In the genomic region with DNA sequence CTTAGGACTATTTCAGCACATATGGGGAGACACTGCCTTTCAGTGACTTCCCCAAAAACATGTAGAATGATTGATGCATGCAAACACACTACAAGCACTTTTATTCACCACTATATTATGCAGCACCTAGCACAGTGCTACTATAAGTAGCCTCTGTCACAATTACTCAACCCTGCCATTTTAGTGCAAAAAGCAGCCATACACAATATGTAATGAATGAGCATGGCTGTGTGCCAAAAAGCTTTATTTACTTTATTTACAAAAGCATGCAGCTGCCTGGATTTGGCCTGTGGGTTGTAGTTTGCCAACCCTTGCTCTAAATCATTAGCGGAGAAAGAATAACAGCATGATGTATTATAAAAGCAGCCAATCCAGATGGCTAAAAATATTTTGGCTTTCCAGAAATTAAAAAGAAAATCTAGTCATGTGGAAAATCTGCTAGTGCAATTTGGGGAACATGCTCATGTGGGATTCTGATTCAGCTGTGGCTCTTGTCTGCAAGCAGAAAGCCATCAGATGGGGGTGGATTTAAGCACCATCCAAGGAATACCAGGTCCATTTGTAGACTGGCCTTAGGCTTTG, we compare ENCODE assay signal across 14 cellular contexts.
DNase-seq lines count a peak whose midpoint lies in the region; TF ChIP-seq lines count a peak whose summit lies in the region.
"Had no signal": no experiment of that assay in that cellular context is flagged by ENCODE, and none has a peak within 500 bp of the region (broad histone marks: within the 10 kb centered on the region; RNA-seq: fewer than 3 reads in every experiment).

No MANE protein-coding gene starts in this region.

- H3K9me3 ChIP-seq in HEK293 (ENCODE audit: control insufficient read depth, insufficient read depth, low read depth, low read length) (no peaks in the 10 kb centered on the region), HAP-1 (no peaks in the 10 kb centered on the region)
- H3K9me3 ChIP-seq: mucosa of descending colon had no signal

- POLR2A ChIA-PET in HEK293 (lab: Yijun Ruan, JAX) (no interaction called here), HEK293T (lab: Yijun Ruan, JAX) (no interaction called here)

- no peaks in the 10 kb centered on the region for H3K27me3 ChIP-seq in HAP-1 (ENCODE audit: low read depth)

- in situ Hi-C loops in HAP-1 (cut with MboI; ENCODE audit: low sequenced_read_pairs): no loop called here

- peak; percentile 98 for DNase-seq in NCI-H1694 (lab: John Stamatoyannopoulos, UW)
- peak; percentile 88 for DNase-seq in NCI-H748 treated with DMSO at 0.1 percent for 48 hours (lab: John Stamatoyannopoulos, UW)
- peak; percentile 38 for DNase-seq in fibroblast of peridontal ligament (ENCODE audit: extremely low read depth)
- DNase-seq in HAP-1 (ENCODE audit: low spot score in 2 of 2): no peak
- DNase-seq in HEK293T (ENCODE audit: extremely low spot score): no peak
- DNase-seq in hepatic stellate cell (ENCODE audit: low spot score): no peak
- DNase-seq: activated CD4-positive, alpha-beta T cell treated with anti-CD3 and anti-CD28 coated beads for 36 hours; activated gamma-delta T cell; caudate nucleus; mucosa of descending colon; NCI-H524; stimulated activated CD4-positive, alpha-beta T cell treated with anti-CD3 and anti-CD28 coated beads, Interleukin-4, amount 100 ng/mL, for 24 hours; SW 1271 had no signal

- peaks cover 6% of the 10 kb centered on the region; the same call in 1 of the 2 replicates for H3K4me1 ChIP-seq in HEK293 (ENCODE audit: control insufficient read depth, insufficient read depth, low read length)
- H3K4me1 ChIP-seq in HAP-1: no peaks in the 10 kb centered on the region

- TF ChIP-seq CTCF in HEK293 (tag by site-specific recombination; IDR thresholded peaks at IDR 0.05): no peak

- H3K27ac ChIP-seq in HEK293 (ENCODE audit: extremely low read depth, low read depth, low read length): no peak overlapping the region

- H3K36me3 ChIP-seq in HEK293 (ENCODE audit: control insufficient read depth in 2 of 2, insufficient read depth in 1 of 2, low read length in 2 of 2) (no peaks in the 10 kb centered on the region), HAP-1 (replicated peaks) (no peaks in the 10 kb centered on the region)

- H3K4me3 ChIP-seq in HEK293 (ENCODE audit: low read depth, low read length): no peak overlapping the region
- no peak overlapping the region for H3K4me3 ChIP-seq in HAP-1
- H3K4me3 ChIP-seq: mucosa of descending colon had no signal

- CTCF ChIA-PET in HEK293 (lab: Yijun Ruan, JAX) (no interaction called here), HEK293T (lab: Yijun Ruan, JAX) (no interaction called here)

TF ChIP-seq in HEK293, 187 proteins besides CTCF, POLR2A, EP300 and RAD21 (continues in another document):
- TF ChIP-seq ZNF777 (tag by site-specific recombination; IDR thresholded peaks at IDR 0.05; ENCODE audit: borderline replicate concordance): no peak
- 0 out of 2 replicates have a peak, but pooled peaks have one; percentile 36 for TF ChIP-seq ZNF184 (tag by site-specific recombination; IDR thresholded peaks at IDR 0.05)
- no peak for TF ChIP-seq ZNF660 (tag by site-specific recombination; IDR thresholded peaks at IDR 0.05)
- TF ChIP-seq ZNF544 (tag by site-specific recombination; IDR thresholded peaks at IDR 0.05): 0 out of 2 replicates have a peak, but pooled peaks have one; percentile 13
- TF ChIP-seq ZNF133 (tag by site-specific recombination; IDR thresholded peaks at IDR 0.05): no peak
- TF ChIP-seq, protein P1, sequence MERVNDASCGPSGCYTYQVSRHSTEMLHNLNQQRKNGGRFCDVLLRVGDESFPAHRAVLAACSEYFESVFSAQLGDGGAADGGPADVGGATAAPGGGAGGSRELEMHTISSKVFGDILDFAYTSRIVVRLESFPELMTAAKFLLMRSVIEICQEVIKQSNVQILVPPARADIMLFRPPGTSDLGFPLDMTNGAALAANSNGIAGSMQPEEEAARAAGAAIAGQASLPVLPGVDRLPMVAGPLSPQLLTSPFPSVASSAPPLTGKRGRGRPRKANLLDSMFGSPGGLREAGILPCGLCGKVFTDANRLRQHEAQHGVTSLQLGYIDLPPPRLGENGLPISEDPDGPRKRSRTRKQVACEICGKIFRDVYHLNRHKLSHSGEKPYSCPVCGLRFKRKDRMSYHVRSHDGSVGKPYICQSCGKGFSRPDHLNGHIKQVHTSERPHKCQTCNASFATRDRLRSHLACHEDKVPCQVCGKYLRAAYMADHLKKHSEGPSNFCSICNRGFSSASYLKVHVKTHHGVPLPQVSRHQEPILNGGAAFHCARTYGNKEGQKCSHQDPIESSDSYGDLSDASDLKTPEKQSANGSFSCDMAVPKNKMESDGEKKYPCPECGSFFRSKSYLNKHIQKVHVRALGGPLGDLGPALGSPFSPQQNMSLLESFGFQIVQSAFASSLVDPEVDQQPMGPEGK (tag by site-specific recombination; IDR thresholded peaks at IDR 0.05): no peak
- TF ChIP-seq OSR2 (tag by site-specific recombination; IDR thresholded peaks at IDR 0.05): peak; percentile 77
- no peak for TF ChIP-seq ZNF791 (tag by site-specific recombination; IDR thresholded peaks at IDR 0.05)
- TF ChIP-seq YY2 (tag by site-specific recombination; IDR thresholded peaks at IDR 0.05): peak; percentile 43; the same call in 1 of the 2 replicates
- TF ChIP-seq ZBTB20 (tag by site-specific recombination; IDR thresholded peaks at IDR 0.05): 0 out of 2 replicates have a peak, but pooled peaks have one; percentile 12
- 0 out of 2 replicates have a peak, but pooled peaks have one; percentile 32 for TF ChIP-seq FEZF1 (tag by site-specific recombination; IDR thresholded peaks at IDR 0.05)
- TF ChIP-seq ZNF621 (tag by site-specific recombination; IDR thresholded peaks at IDR 0.05): no peak
- no peak for TF ChIP-seq RBAK (tag by site-specific recombination; IDR thresholded peaks at IDR 0.05)

TF ChIP-seq in HEK293T, 16 proteins besides CTCF, POLR2A, EP300 and RAD21:
- TF ChIP-seq, protein P2, sequence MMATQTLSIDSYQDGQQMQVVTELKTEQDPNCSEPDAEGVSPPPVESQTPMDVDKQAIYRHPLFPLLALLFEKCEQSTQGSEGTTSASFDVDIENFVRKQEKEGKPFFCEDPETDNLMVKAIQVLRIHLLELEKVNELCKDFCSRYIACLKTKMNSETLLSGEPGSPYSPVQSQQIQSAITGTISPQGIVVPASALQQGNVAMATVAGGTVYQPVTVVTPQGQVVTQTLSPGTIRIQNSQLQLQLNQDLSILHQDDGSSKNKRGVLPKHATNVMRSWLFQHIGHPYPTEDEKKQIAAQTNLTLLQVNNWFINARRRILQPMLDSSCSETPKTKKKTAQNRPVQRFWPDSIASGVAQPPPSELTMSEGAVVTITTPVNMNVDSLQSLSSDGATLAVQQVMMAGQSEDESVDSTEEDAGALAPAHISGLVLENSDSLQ (IDR thresholded peaks at IDR 0.05): no peak
- TF ChIP-seq ZNF384 (IDR thresholded peaks at IDR 0.05): no peak
- no peak for TF ChIP-seq ARNT (IDR thresholded peaks at IDR 0.05)
- no peak for TF ChIP-seq HDGF (IDR thresholded peaks at IDR 0.05; ENCODE audit: borderline replicate concordance)
- TF ChIP-seq L3MBTL2 (conservative IDR thresholded peaks at IDR 0.05): no peak
- TF ChIP-seq FOXK2 (IDR thresholded peaks at IDR 0.05): no peak
- no peak for TF ChIP-seq TARDBP (IDR thresholded peaks at IDR 0.05)
- TF ChIP-seq FOXA1 (IDR thresholded peaks at IDR 0.05): no peak
- no peak for TF ChIP-seq ELF4 (IDR thresholded peaks at IDR 0.05)
- no peak for TF ChIP-seq SP1 (IDR thresholded peaks at IDR 0.05)
- TF ChIP-seq LEF1 (IDR thresholded peaks at IDR 0.05; ENCODE audit: borderline replicate concordance): no peak
- no peak for TF ChIP-seq FOXM1 (IDR thresholded peaks at IDR 0.05; ENCODE audit: borderline replicate concordance)
- TF ChIP-seq CTBP1 (IDR thresholded peaks at IDR 0.05; ENCODE audit: borderline replicate concordance): no peak

Comparison
In these comparisons a context has a peak if more than half of its experiments do, and no peak if none do; other contexts are left out.
1. DNase-seq: peak in NCI-H1694 (single experiment), NCI-H748 treated with DMSO at 0.1 percent for 48 hours (single experiment) and fibroblast of peridontal ligament (single experiment); none in HAP-1 (0 of 2), HEK293T (single experiment) and hepatic stellate cell (single experiment).